Comparison of ENCODE assay signal across 8 cellular contexts in genomic region chr7:105014725-105015630, GRCh38. TPM values are rescaled to one million over a fixed set of nuclear protein-coding genes. Genes with fewer than 3 reads are reported as not detected.
DNase-seq lines count a peak whose midpoint lies in the region; ATAC-seq and TF ChIP-seq lines count a peak whose summit lies in the region.

No MANE protein-coding gene starts in this region.

- intact Hi-C loops in left ventricle myocardium superior (cut with micrococcal nuclease) (no loop called here), prostate gland (cut with DNase I) (loop anchor here (10.0 kb wide), 1 partner anchor 90 kb away; no protein-coding TSS in a partner anchor)

- WGBS in prostate gland = under 1% methylated on average over 25 of the region's 25 CpGs

- H3K4me1 Mint-ChIP-seq in activated naive CD8-positive, alpha-beta T cell treated with anti-CD3 and anti-CD28 coated beads, Interleukin-2, amount 50 U/mL, for 24 hours = peaks cover 48% of the 10 kb centered on the region

- DNase-seq in COR-L47 (lab: John Stamatoyannopoulos, UW) (peak; percentile 37), HT1080 (ENCODE audit: low read depth) (peak; percentile 63), left ventricle myocardium superior (no peak), prostate gland (ENCODE audit: low spot score) (peak; percentile 60), NCI-H2029 treated with DMSO at 0.1 percent for 48 hours (lab: John Stamatoyannopoulos, UW) (no peak)
- peak; percentile 61 for DNase-seq in activated naive CD8-positive, alpha-beta T cell treated with anti-CD3 and anti-CD28 coated beads, Interleukin-2, amount 50 U/mL, for 24 hours

- no peaks in the 10 kb centered on the region for H3K4me1 ChIP-seq in prostate gland (replicated peaks)

- H3K9me3 ChIP-seq in prostate gland = no peaks in the 10 kb centered on the region

- peak; percentile 74 for TF ChIP-seq POLR2A in Raji (IDR thresholded peaks at IDR 0.05; ENCODE audit: insufficient read depth, low read depth, low read length)
- TF ChIP-seq POLR2A in prostate gland (IDR thresholded peaks at IDR 0.05) = peak; percentile 83

- peak overlapping the region; percentile 97 to 100 for H3K27ac ChIP-seq in prostate gland

- peak overlapping the region; percentile 87 to 95 for H3K4me3 ChIP-seq in prostate gland

- no peaks in the 10 kb centered on the region for H3K36me3 ChIP-seq in prostate gland

- peaks cover 11% of the 10 kb centered on the region for H3K27me3 Mint-ChIP-seq in activated naive CD8-positive, alpha-beta T cell treated with anti-CD3 and anti-CD28 coated beads, Interleukin-2, amount 50 U/mL, for 24 hours

- H3K4me3 Mint-ChIP-seq in activated naive CD8-positive, alpha-beta T cell treated with anti-CD3 and anti-CD28 coated beads, Interleukin-2, amount 50 U/mL, for 24 hours = peak overlapping the region; percentile 99

- peak overlapping the region; percentile 100 for H3K27ac Mint-ChIP-seq in activated naive CD8-positive, alpha-beta T cell treated with anti-CD3 and anti-CD28 coated beads, Interleukin-2, amount 50 U/mL, for 24 hours

- peaks cover 59% of the 10 kb centered on the region for H3K36me3 Mint-ChIP-seq in activated naive CD8-positive, alpha-beta T cell treated with anti-CD3 and anti-CD28 coated beads, Interleukin-2, amount 50 U/mL, for 24 hours (ENCODE audit: low read depth)

- ATAC-seq in activated naive CD8-positive, alpha-beta T cell treated with anti-CD3 and anti-CD28 coated beads, Interleukin-2, amount 50 U/mL, for 24 hours = peak; percentile 17
- peak; percentile 5 for ATAC-seq in left ventricle myocardium superior
- no peak for ATAC-seq in HG03108 (IDR thresholded peaks at IDR 0.05; ENCODE audit: unreplicated experiment)

- no peaks in the 10 kb centered on the region for H3K9me3 Mint-ChIP-seq in activated naive CD8-positive, alpha-beta T cell treated with anti-CD3 and anti-CD28 coated beads, Interleukin-2, amount 50 U/mL, for 24 hours

- no peak for TF ChIP-seq CTCF in prostate gland (IDR thresholded peaks at IDR 0.05)

- no peaks in the 10 kb centered on the region for H3K27me3 ChIP-seq in prostate gland (replicated peaks; ENCODE audit: insufficient read depth)

RNA-seq across cellular contexts. Expression of gene KMT2E, which starts 1.0 kb away (rescaled TPM):
- total RNA-seq in HT1080 (2014; rRNA removed; shearing (Covaris generic)) = 16.6 and 23.3 TPM in 2 replicates
- polyA plus RNA-seq in HT1080 (2015; cell fraction: cytosol; rRNA removed) = 9.3 and 12.6 TPM in 2 replicates
- 23.5 and 24.2 TPM in 2 replicates for polyA plus RNA-seq in HT1080 (2015; cell fraction: nucleus; rRNA removed)
- total RNA-seq in left ventricle myocardium superior (35.9 TPM), prostate gland (100 to 1,000 TPM in 1 of 2 donors, 10 to 100 TPM in 1; 83.7 to 102 TPM)

Comparison
In these comparisons a context has a peak if more than half of its experiments do, and no peak if none do; other contexts are left out.
1. DNase-seq: peak in COR-L47 (single experiment), HT1080 (single experiment), activated naive CD8-positive, alpha-beta T cell treated with anti-CD3 and anti-CD28 coated beads, Interleukin-2, amount 50 U/mL, for 24 hours (single experiment) and prostate gland (single experiment); none in left ventricle myocardium superior (single experiment) and NCI-H2029 treated with DMSO at 0.1 percent for 48 hours (single experiment).